In the genomic region with DNA sequence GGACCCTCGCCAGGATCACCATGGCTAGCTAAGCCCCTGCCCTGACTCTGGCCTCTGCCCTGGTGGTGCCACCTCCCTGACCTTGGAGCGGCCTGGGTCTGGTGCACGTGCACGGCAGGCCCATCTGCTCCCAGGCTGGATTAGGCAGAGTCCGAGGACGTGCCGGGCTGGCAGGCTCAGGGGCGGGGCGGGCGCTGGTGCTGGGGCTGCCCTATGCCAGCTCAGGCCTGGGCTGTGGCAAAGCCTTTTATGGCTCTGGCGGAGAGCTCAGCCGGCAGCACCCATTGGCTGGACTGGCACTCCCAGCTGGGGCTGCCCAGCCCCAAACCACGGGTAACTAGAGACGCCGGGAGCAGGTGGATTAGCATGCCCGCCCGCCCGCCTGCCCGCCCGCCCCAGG, we compare ENCODE assay signal across 14 cellular contexts. TPM values are rescaled to one million over a fixed set of nuclear protein-coding genes. Genes with fewer than 3 reads are reported as not detected.
DNase-seq lines count a peak whose midpoint lies in the region; FAIRE-seq and TF ChIP-seq lines count a peak whose summit lies in the region.
"Had no signal": no experiment of that assay in that cellular context is flagged by ENCODE, and none has a peak within 500 bp of the region (broad histone marks: within the 10 kb centered on the region; RNA-seq: fewer than 3 reads in every experiment).

No MANE protein-coding gene starts in this region.

- H4K8ac ChIP-seq in trophoblast cell (ENCODE audit: low read depth, low read length): no peak overlapping the region

- peak in 1 of 4 donors; percentile 40 for TF ChIP-seq POLR2A in esophagus squamous epithelium (IDR thresholded peaks at IDR 0.05)

- 20% methylated on average over 1 of the region's 20 CpGs; no CpG with 5 or more reads in 1 of the 2 donors for WGBS in esophagus squamous epithelium, 2 donors
- WGBS in trophoblast cell (ENCODE audit: extremely low coverage, insufficient coverage, insufficient read length): no CpG with 5 or more reads among the region's 20 CpGs
- no CpG with 5 or more reads among the region's 20 CpGs for WGBS in SK-N-SH (ENCODE audit: low lambda C conversion rate)

- H3K79me2 ChIP-seq in trophoblast cell (ENCODE audit: control insufficient read depth, insufficient read depth, low read length, poor library complexity) (peaks cover 2% of the 10 kb centered on the region), SK-N-SH (ENCODE audit: insufficient read depth) (no peaks in the 10 kb centered on the region)

- peaks cover 7% of the 10 kb centered on the region for H3F3A ChIP-seq in SK-N-SH (replicated peaks; ENCODE audit: insufficient read depth)

- H2AFZ ChIP-seq in trophoblast cell (ENCODE audit: insufficient read depth, low read length, poor library complexity) (no peak overlapping the region), SK-N-SH (ENCODE audit: low read depth) (no peak overlapping the region)

- H3K9me3 ChIP-seq in esophagus squamous epithelium (no peaks in the 10 kb centered on the region), trophoblast cell (ENCODE audit: insufficient read depth, low read depth, low read length) (no peaks in the 10 kb centered on the region), SK-N-SH (no peaks in the 10 kb centered on the region)
- H3K9me3 ChIP-seq: upper lobe of left lung had no signal

- peaks cover 31 to 61% (median 40%) of the 10 kb centered on the region in 3 donors for H3K4me1 ChIP-seq in esophagus squamous epithelium
- peaks cover 33 to 37% of the 10 kb centered on the region in 2 experiments for H3K4me1 ChIP-seq in trophoblast cell (ENCODE audit: control insufficient read depth in 1 of 2, insufficient read depth in 2 of 2, low read length in 2 of 2)
- H3K4me1 ChIP-seq in SK-N-SH (ENCODE audit: control insufficient read depth in 1 of 2, insufficient read depth in 2 of 2, low read depth in 1 of 2, low read length in 1 of 2): peaks cover 22 to 85% of the 10 kb centered on the region in 2 experiments

- peak overlapping the region; percentile 38 for H2BK12ac ChIP-seq in trophoblast cell (ENCODE audit: low read length)

- no peak overlapping the region for H3K4me2 ChIP-seq in trophoblast cell (ENCODE audit: low read length)
- no peak overlapping the region for H3K4me2 ChIP-seq in SK-N-SH

- H3K79me1 ChIP-seq in trophoblast cell (ENCODE audit: low read length): peaks cover 9% of the 10 kb centered on the region

- H4K12ac ChIP-seq in trophoblast cell (ENCODE audit: low read depth, low read length): no peak overlapping the region

- H4K91ac ChIP-seq in trophoblast cell (ENCODE audit: low read depth, low read length): peak overlapping the region; percentile 8

- no peaks in the 10 kb centered on the region for H3K9me2 ChIP-seq in SK-N-SH

- no peak overlapping the region for H2BK5ac ChIP-seq in trophoblast cell (ENCODE audit: low read depth, low read length, poor library complexity)

- H3K18ac ChIP-seq in trophoblast cell (ENCODE audit: low read length): no peak overlapping the region

- CTCF ChIA-PET in SK-N-SH (lab: Yijun Ruan, JAX): interaction anchor here (1.0 to 3.5 kb wide), 9 partner anchors 8 to 78 kb away, joined by 3 to 18 read pairs (median 6); partner anchors contain the start of gene EDN2

- TF ChIP-seq RAD21 in SK-N-SH (IDR thresholded peaks at IDR 0.05; ENCODE audit: low read length): no peak

- H3K14ac ChIP-seq in trophoblast cell (ENCODE audit: low read length): no peak overlapping the region

- H3K4me3 ChIP-seq in esophagus squamous epithelium (no peak overlapping the region), trophoblast cell (ENCODE audit: low read depth, low read length) (no peak overlapping the region), SK-N-SH (ENCODE audit: low read depth in 2 of 2, low read length in 1 of 2) (no peak overlapping the region)
- H3K4me3 ChIP-seq: upper lobe of left lung had no signal

- DNase-seq in HT-29 (ENCODE audit: low spot score) (peak; percentile 91), NCI-H526 (lab: John Stamatoyannopoulos, UW) (peak; percentile 83 to 97), esophagus squamous epithelium (lab: John Stamatoyannopoulos, UW) (no peak), trophoblast cell (no peak), dedifferentiated amniotic fluid mesenchymal stem cell (ENCODE audit: extremely low spot score) (no peak), SK-N-SH (no peak), HTR-8/SVneo (ENCODE audit: insufficient read length, low spot score) (no peak)
- no peak for DNase-seq in effector CD8-positive, alpha-beta T cell (lab: John Stamatoyannopoulos, UW)
- DNase-seq: cerebellar nuclear complex; DND-41; stimulated activated CD8-positive, alpha-beta memory T cell treated with anti-CD3 and anti-CD28 coated beads, Interleukin-4, amount 100 ng/mL, for 48 hours had no signal

- intact Hi-C loops in esophagus squamous epithelium (cut with DNase I): no loop called here

- H2AK5ac ChIP-seq in trophoblast cell (ENCODE audit: low read length): peak overlapping the region; percentile 19

- H3K27ac ChIP-seq in esophagus squamous epithelium: peak overlapping the region; percentile 72 to 91 (median 81)
- H3K27ac ChIP-seq in trophoblast cell (ENCODE audit: low read depth, low read length): no peak overlapping the region
- peak overlapping the region in 1 of 2 experiments; percentile 62; a peak in 1 of 4 replicates for H3K27ac ChIP-seq in SK-N-SH (ENCODE audit: low read depth in 2 of 2, low read length in 1 of 2)

- FAIRE-seq in HTR-8/SVneo (lab: Jason Lieb, UNC): no peak

- H3K23ac ChIP-seq in trophoblast cell (ENCODE audit: low read length): no peak overlapping the region

- H2BK120ac ChIP-seq in trophoblast cell (ENCODE audit: insufficient read depth, low read length, poor library complexity): no peak overlapping the region

- no peaks in the 10 kb centered on the region for H4K20me1 ChIP-seq in SK-N-SH (ENCODE audit: insufficient read depth)

- POLR2A ChIA-PET in SK-N-SH (lab: Yijun Ruan, JAX): no interaction called here

- no peak for TF ChIP-seq CTCF in esophagus squamous epithelium (IDR thresholded peaks at IDR 0.05)
- no peak for TF ChIP-seq CTCF in SK-N-SH (IDR thresholded peaks at IDR 0.05)

- no peaks in the 10 kb centered on the region for H3K36me3 ChIP-seq in esophagus squamous epithelium
- H3K36me3 ChIP-seq in trophoblast cell (ENCODE audit: control insufficient read depth in 1 of 2, insufficient read depth in 2 of 2, low read length in 2 of 2): no peaks in the 10 kb centered on the region
- H3K36me3 ChIP-seq in SK-N-SH (replicated peaks in 1 of 2; ENCODE audit: control insufficient read depth in 1 of 2, insufficient read depth in 2 of 2, low read length in 1 of 2): no peaks in the 10 kb centered on the region
- H3K36me3 ChIP-seq: upper lobe of left lung had no signal

- H3K27me3 ChIP-seq in esophagus squamous epithelium (peaks cover 0 to 5% (median 0%) of the 10 kb centered on the region in 4 donors), trophoblast cell (ENCODE audit: insufficient read depth, low read length) (no peaks in the 10 kb centered on the region), SK-N-SH (ENCODE audit: insufficient read depth) (no peaks in the 10 kb centered on the region)
- H3K27me3 ChIP-seq: upper lobe of left lung had no signal

- H3K9ac ChIP-seq in trophoblast cell (ENCODE audit: low read length) (no peak overlapping the region), SK-N-SH (no peak overlapping the region)

- no peak overlapping the region for H3K4ac ChIP-seq in trophoblast cell (ENCODE audit: low read depth, low read length)

- TF ChIP-seq EP300 in SK-N-SH (IDR thresholded peaks at IDR 0.05; ENCODE audit: borderline replicate concordance in 1 of 2, low read depth in 1 of 2, low read length in 1 of 2): no peak

TF ChIP-seq in SK-N-SH, 30 proteins besides CTCF, POLR2A, EP300 and RAD21:
- no peak for TF ChIP-seq JUND (IDR thresholded peaks at IDR 0.05)
- TF ChIP-seq FOXJ3 (CRISPR knock-in tag; IDR thresholded peaks at IDR 0.05): no peak
- no peak for TF ChIP-seq TAF1 (IDR thresholded peaks at IDR 0.05; ENCODE audit: borderline replicate concordance, low read depth, low read length)
- no peak for TF ChIP-seq CHD2 (IDR thresholded peaks at IDR 0.05; ENCODE audit: low read length, partially characterized antibody)
- no peak for TF ChIP-seq POLR2AphosphoS5 (IDR thresholded peaks at IDR 0.05; ENCODE audit: low read depth, low read length)
- TF ChIP-seq MEF2A (IDR thresholded peaks at IDR 0.05; ENCODE audit: borderline replicate concordance, low read depth): no peak
- TF ChIP-seq SMC3 (IDR thresholded peaks at IDR 0.05; ENCODE audit: low read depth, low read length): no peak
- TF ChIP-seq RFX5 (IDR thresholded peaks at IDR 0.05; ENCODE audit: low read length): no peak
- no peak for TF ChIP-seq EZH2phosphoT487 (IDR thresholded peaks at IDR 0.05; ENCODE audit: borderline replicate concordance, low read depth)
TF ChIP-seq in SK-N-SH: peak in this region for 0.

RNA-seq across cellular contexts. Expression of gene EDN2, which starts 17.1 kb away (rescaled TPM):
- 0.37 and 0.46 TPM in 2 replicates for total RNA-seq in HT-29 (2014; rRNA removed; shearing (Covaris generic))
- 10 to 100 TPM in 1 of 4 donors, 1 to 10 TPM in 2, under 1 TPM in 1; 0.35 to 18.3 (median 1.4) TPM for total RNA-seq in esophagus squamous epithelium
- 0.14 and 0.19 TPM in 2 replicates for polyA plus RNA-seq in trophoblast cell (2013)
- polyA plus RNA-seq in SK-N-SH (2012; rRNA removed): 0.97 and 1.7 TPM in 2 replicates
- 0.77 and 0.84 TPM in 2 replicates for polyA plus RNA-seq in SK-N-SH (2012; cell fraction: cytosol; rRNA removed)
- polyA plus RNA-seq in SK-N-SH (2012; cell fraction: nucleus; rRNA removed): 0.75 and 1.2 TPM in 2 replicates
- total RNA-seq: activated naive CD4-positive, alpha-beta T cell treated with anti-CD3 and anti-CD28 coated beads, Interleukin-2, amount 50 U/mL, for 72 hours; osteoblast had no signal

Comparison
In these comparisons a context has a peak if more than half of its experiments do, and no peak if none do; other contexts are left out.
1. DNase-seq: peak in HT-29 (single experiment) and NCI-H526 (2 of 2); none in esophagus squamous epithelium (single experiment), trophoblast cell (0 of 2), dedifferentiated amniotic fluid mesenchymal stem cell (single experiment), SK-N-SH (single experiment), HTR-8/SVneo (single experiment) and effector CD8-positive, alpha-beta T cell (single experiment).